ENCODE assay signal across 6 cellular contexts in genomic region chr1:148077458-148077857, GRCh38.
DNase-seq lines count a peak whose midpoint lies in the region; ATAC-seq and TF ChIP-seq lines count a peak whose summit lies in the region.
"Not testable (repeated sequence)": the region's sequence is repeated elsewhere in the genome, so short reads cannot be mapped to it uniquely, and the experiment has no call there.

No MANE protein-coding gene starts in this region.

- not testable (repeated sequence) for H3K27ac Mint-ChIP-seq in activated CD8-positive, alpha-beta T cell treated with anti-CD3 and anti-CD28 coated beads for 36 hours; activated T-cell treated with anti-CD3 and anti-CD28 coated beads, Interleukin-2, amount 50 U/mL, for 72 hours; activated naive CD4-positive, alpha-beta T cell treated with anti-CD3 and anti-CD28 coated beads, Interleukin-2, amount 50 U/mL, for 72 hours; stimulated activated effector memory CD8-positive, alpha-beta T cell treated with anti-CD3 and anti-CD28 coated beads, Interleukin-12 subunit alpha, Interleukin-12 subunit beta, amount 100 ng/mL, for 72 hours; stimulated activated naive CD8-positive, alpha-beta T cell treated with anti-CD3 and anti-CD28 coated beads, Interleukin-15, amount 100 ng/mL, for 72 hours

- H3K4me3 Mint-ChIP-seq in activated CD8-positive, alpha-beta T cell treated with anti-CD3 and anti-CD28 coated beads for 36 hours; activated T-cell treated with anti-CD3 and anti-CD28 coated beads, Interleukin-2, amount 50 U/mL, for 72 hours; stimulated activated effector memory CD8-positive, alpha-beta T cell treated with anti-CD3 and anti-CD28 coated beads, Interleukin-12 subunit alpha, Interleukin-12 subunit beta, amount 100 ng/mL, for 72 hours; stimulated activated naive CD8-positive, alpha-beta T cell treated with anti-CD3 and anti-CD28 coated beads, Interleukin-15, amount 100 ng/mL, for 72 hours: not testable (repeated sequence)

- ATAC-seq in activated CD4-positive, CD25-positive, alpha-beta regulatory T cell treated with anti-CD3 and anti-CD28 coated beads, Interleukin-2, amount 50 U/mL, for 24 hours: peak; percentile 63 to 65
- peak; percentile 47 for ATAC-seq in activated CD8-positive, alpha-beta T cell treated with anti-CD3 and anti-CD28 coated beads for 36 hours
- ATAC-seq in activated T-cell treated with anti-CD3 and anti-CD28 coated beads, Interleukin-2, amount 50 U/mL, for 72 hours (replicated peaks in 1 of 2): peak; percentile 57 to 67
- ATAC-seq in activated naive CD4-positive, alpha-beta T cell treated with anti-CD3 and anti-CD28 coated beads, Interleukin-2, amount 50 U/mL, for 72 hours: peak; percentile 58 to 70
- peak; percentile 73 for ATAC-seq in stimulated activated effector memory CD8-positive, alpha-beta T cell treated with anti-CD3 and anti-CD28 coated beads, Interleukin-12 subunit alpha, Interleukin-12 subunit beta, amount 100 ng/mL, for 72 hours
- ATAC-seq in stimulated activated naive CD8-positive, alpha-beta T cell treated with anti-CD3 and anti-CD28 coated beads, Interleukin-15, amount 100 ng/mL, for 72 hours: peak; percentile 46

- intact Hi-C loops in activated CD8-positive, alpha-beta T cell treated with anti-CD3 and anti-CD28 coated beads for 36 hours (cut with micrococcal nuclease): not testable (repeated sequence)

- CTCF ChIA-PET in activated CD8-positive, alpha-beta T cell treated with anti-CD3 and anti-CD28 coated beads for 36 hours (lab: Charles Lee): not testable (repeated sequence)

- not testable (repeated sequence) for DNase-seq in activated CD8-positive, alpha-beta T cell treated with anti-CD3 and anti-CD28 coated beads for 36 hours; activated T-cell treated with anti-CD3 and anti-CD28 coated beads, Interleukin-2, amount 50 U/mL, for 72 hours; activated naive CD4-positive, alpha-beta T cell treated with anti-CD3 and anti-CD28 coated beads, Interleukin-2, amount 50 U/mL, for 72 hours (ENCODE audit: low spot score in 2 of 2); stimulated activated effector memory CD8-positive, alpha-beta T cell treated with anti-CD3 and anti-CD28 coated beads, Interleukin-12 subunit alpha, Interleukin-12 subunit beta, amount 100 ng/mL, for 72 hours (ENCODE audit: low spot score in 2 of 2); stimulated activated naive CD8-positive, alpha-beta T cell treated with anti-CD3 and anti-CD28 coated beads, Interleukin-15, amount 100 ng/mL, for 72 hours

- H3K4me1 Mint-ChIP-seq in activated CD8-positive, alpha-beta T cell treated with anti-CD3 and anti-CD28 coated beads for 36 hours (ENCODE audit: low read depth); activated T-cell treated with anti-CD3 and anti-CD28 coated beads, Interleukin-2, amount 50 U/mL, for 72 hours (ENCODE audit: low read depth); stimulated activated effector memory CD8-positive, alpha-beta T cell treated with anti-CD3 and anti-CD28 coated beads, Interleukin-12 subunit alpha, Interleukin-12 subunit beta, amount 100 ng/mL, for 72 hours; stimulated activated naive CD8-positive, alpha-beta T cell treated with anti-CD3 and anti-CD28 coated beads, Interleukin-15, amount 100 ng/mL, for 72 hours: not testable (repeated sequence)

- not testable (repeated sequence) for TF ChIP-seq CTCF in activated CD8-positive, alpha-beta T cell treated with anti-CD3 and anti-CD28 coated beads for 36 hours (IDR thresholded peaks at IDR 0.05)

- H3K36me3 Mint-ChIP-seq in activated CD8-positive, alpha-beta T cell treated with anti-CD3 and anti-CD28 coated beads for 36 hours (ENCODE audit: low read depth); activated T-cell treated with anti-CD3 and anti-CD28 coated beads, Interleukin-2, amount 50 U/mL, for 72 hours (ENCODE audit: insufficient read depth in 2 of 2); activated naive CD4-positive, alpha-beta T cell treated with anti-CD3 and anti-CD28 coated beads, Interleukin-2, amount 50 U/mL, for 72 hours; stimulated activated effector memory CD8-positive, alpha-beta T cell treated with anti-CD3 and anti-CD28 coated beads, Interleukin-12 subunit alpha, Interleukin-12 subunit beta, amount 100 ng/mL, for 72 hours: not testable (repeated sequence)

- not testable (repeated sequence) for H3K27me3 Mint-ChIP-seq in activated CD8-positive, alpha-beta T cell treated with anti-CD3 and anti-CD28 coated beads for 36 hours; activated T-cell treated with anti-CD3 and anti-CD28 coated beads, Interleukin-2, amount 50 U/mL, for 72 hours (ENCODE audit: low read depth); stimulated activated naive CD8-positive, alpha-beta T cell treated with anti-CD3 and anti-CD28 coated beads, Interleukin-15, amount 100 ng/mL, for 72 hours

- POLR2A ChIA-PET in activated CD8-positive, alpha-beta T cell treated with anti-CD3 and anti-CD28 coated beads for 36 hours (lab: Charles Lee): not testable (repeated sequence)

- H3K9me3 Mint-ChIP-seq in activated CD8-positive, alpha-beta T cell treated with anti-CD3 and anti-CD28 coated beads for 36 hours; activated T-cell treated with anti-CD3 and anti-CD28 coated beads, Interleukin-2, amount 50 U/mL, for 72 hours; activated naive CD4-positive, alpha-beta T cell treated with anti-CD3 and anti-CD28 coated beads, Interleukin-2, amount 50 U/mL, for 72 hours; stimulated activated effector memory CD8-positive, alpha-beta T cell treated with anti-CD3 and anti-CD28 coated beads, Interleukin-12 subunit alpha, Interleukin-12 subunit beta, amount 100 ng/mL, for 72 hours; stimulated activated naive CD8-positive, alpha-beta T cell treated with anti-CD3 and anti-CD28 coated beads, Interleukin-15, amount 100 ng/mL, for 72 hours: not testable (repeated sequence)
